13 cellular contexts compared by ENCODE assay signal in the genomic region with DNA sequence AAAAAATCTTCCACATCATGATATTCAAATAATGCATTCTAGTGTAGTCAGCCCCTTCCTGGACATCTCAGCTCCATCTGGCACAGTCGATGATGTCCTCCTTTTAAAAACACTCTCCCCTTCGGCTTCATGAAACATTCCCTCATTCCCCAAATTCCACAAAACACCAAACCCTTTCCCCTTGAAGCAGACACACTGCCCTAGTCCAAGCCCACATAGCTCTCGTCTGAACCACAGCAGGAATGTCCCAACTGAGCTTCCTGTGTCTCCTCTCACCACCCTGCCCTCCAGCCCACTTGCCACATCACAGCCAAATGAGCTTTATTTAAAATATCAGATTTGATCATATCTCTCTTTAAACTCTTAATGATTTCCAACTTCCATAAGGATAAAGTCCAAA.
DNase-seq lines count a peak whose midpoint lies in the region; ATAC-seq, FAIRE-seq and TF ChIP-seq lines count a peak whose summit lies in the region.
"Had no signal": no experiment of that assay in that cellular context is flagged by ENCODE, and none has a peak within 500 bp of the region (broad histone marks: within the 10 kb centered on the region; RNA-seq: fewer than 3 reads in every experiment).

No MANE protein-coding gene starts in this region.

- no peak overlapping the region for H2AFZ ChIP-seq in K562 (ENCODE audit: low read depth, low read length)

- in situ Hi-C loops in ACHN (cut with HindIII; ENCODE audit: low pct_ligation_motif_present, low pct_unique_long_range_greater_than_20kb, low sequenced_read_pairs) = no loop called here
- in situ Hi-C loops in K562 (cut with MboI) = no loop called here

- H3K4me3 Mint-ChIP-seq in activated CD8-positive, alpha-beta memory T cell treated with anti-CD3 and anti-CD28 coated beads, Interleukin-2, amount 10 ng/mL, durations not matched to agents 7 days and 5 days = no peak overlapping the region
- H3K4me3 Mint-ChIP-seq: CD8-positive, alpha-beta T cell had no signal

- intact Hi-C loops in K562 (cut with micrococcal nuclease) = no loop called here
- intact Hi-C loops in left lung (cut with DNase I) = no loop called here
- intact Hi-C loops in aorta (cut with DNase I) = loop anchor here in 1 of 2 donors (5.0 kb wide), 1 partner anchor 36 kb away; no protein-coding TSS in a partner anchor

- no peak overlapping the region for H3K27ac ChIP-seq in K562 (ENCODE audit: extremely low read depth, low read depth, low read length)
- peak overlapping the region in 1 of 2 donors; percentile 72 for H3K27ac ChIP-seq in left lung
- peak overlapping the region in 1 of 2 donors; percentile 8 for H3K27ac ChIP-seq in aorta (ENCODE audit: low read depth in 1 of 2, low read length in 2 of 2)

- H3K27ac Mint-ChIP-seq in activated CD8-positive, alpha-beta memory T cell treated with anti-CD3 and anti-CD28 coated beads, Interleukin-2, amount 10 ng/mL, durations not matched to agents 7 days and 5 days = no peak overlapping the region
- H3K27ac Mint-ChIP-seq: CD8-positive, alpha-beta T cell had no signal

- H3K9me1 ChIP-seq in K562 (ENCODE audit: control insufficient read depth, insufficient read depth, low read length) = no peaks in the 10 kb centered on the region

- POLR2A ChIA-PET in K562 (lab: Yijun Ruan, JAX) = no interaction called here

- no peak for TF ChIP-seq EP300 in K562 (IDR thresholded peaks at IDR 0.05; ENCODE audit: low read length)

- peak; percentile 6 for FAIRE-seq in K562 (lab: Jason Lieb, UNC)
- FAIRE-seq: TTC549 had no signal

- TF ChIP-seq RAD21 in K562 (CRISPR knock-in tag; conservative IDR thresholded peaks at IDR 0.05 in 1 of 2, IDR thresholded peaks at IDR 0.05 in 1 of 2) = no peak

- no peak for TF ChIP-seq POLR2A in K562 (conservative IDR thresholded peaks at IDR 0.05)

- H3K9ac ChIP-seq in K562 (ENCODE audit: insufficient read depth in 1 of 2, low read depth in 2 of 2, low read length in 2 of 2) = no peak overlapping the region

- no peaks in the 10 kb centered on the region for H3K36me3 ChIP-seq in K562 (ENCODE audit: control insufficient read depth, insufficient read depth, low read length)
- no peaks in the 10 kb centered on the region for H3K36me3 ChIP-seq in left lung
- no peaks in the 10 kb centered on the region for H3K36me3 ChIP-seq in aorta (ENCODE audit: control insufficient read depth in 1 of 2, insufficient read depth in 2 of 2, low read length in 1 of 2)

- H3K4me3 ChIP-seq in K562 (no peak overlapping the region), left lung (no peak overlapping the region), aorta (ENCODE audit: low read length in 2 of 2) (no peak overlapping the region)

- DNase-seq in ACHN (peak; percentile 9), HT1080 (ENCODE audit: low read depth) (peak; percentile 83), K562 (ENCODE audit: extremely low read depth in 1 of 4, low spot score in 3 of 4) (no peak), left lung (no peak), aorta (no peak), iPS-NIHi11 (ENCODE audit: low spot score) (no peak)
- no peak for DNase-seq in activated CD8-positive, alpha-beta memory T cell treated with anti-CD3 and anti-CD28 coated beads, Interleukin-2, amount 10 ng/mL, durations not matched to agents 7 days and 5 days
- DNase-seq: activated effector memory CD4-positive, alpha-beta T cell treated with anti-CD3 and anti-CD28 coated beads, Interleukin-2, amount 50 U/mL, for 16 hours; CD8-positive, alpha-beta T cell; erythroblast; NCI-H446 treated with DMSO at 0.1 percent for 48 hours had no signal

- no peaks in the 10 kb centered on the region for H4K20me1 ChIP-seq in K562 (replicated peaks; ENCODE audit: control insufficient read depth, insufficient read depth, low read length)

- TF ChIP-seq CTCF in K562 (IDR thresholded peaks at IDR 0.05 in 2 of 3, conservative IDR thresholded peaks at IDR 0.05 in 1 of 3; ENCODE audit: insufficient read depth in 2 of 3, low read depth in 1 of 3, low read length in 3 of 3) (no peak), left lung (IDR thresholded peaks at IDR 0.05) (no peak)

- no peak overlapping the region for H3K4me2 ChIP-seq in K562 (ENCODE audit: insufficient read depth, low read length)

- CTCF ChIA-PET in K562 (lab: Yijun Ruan, JAX; ENCODE audit: low intra/inter-chr PET ratio) = no interaction called here
- CTCF ChIA-PET in activated CD8-positive, alpha-beta memory T cell treated with anti-CD3 and anti-CD28 coated beads, Interleukin-2, amount 10 ng/mL, durations not matched to agents 7 days and 5 days (lab: Charles Lee) = no interaction called here

- no peak for ATAC-seq in K562
- ATAC-seq in left lung = peak; percentile 38
- ATAC-seq in activated CD8-positive, alpha-beta memory T cell treated with anti-CD3 and anti-CD28 coated beads, Interleukin-2, amount 10 ng/mL, durations not matched to agents 7 days and 5 days = no peak
- no peak for ATAC-seq in aorta (ENCODE audit: low FRiP score)
- ATAC-seq in HG03135 (IDR thresholded peaks at IDR 0.05; ENCODE audit: unreplicated experiment) = no peak
- ATAC-seq: CD8-positive, alpha-beta T cell had no signal

- peaks cover 59% of the 10 kb centered on the region for H3K4me1 Mint-ChIP-seq in activated CD8-positive, alpha-beta memory T cell treated with anti-CD3 and anti-CD28 coated beads, Interleukin-2, amount 10 ng/mL, durations not matched to agents 7 days and 5 days

- no TSS peak for BruUV-seq in K562 (replicated peaks; lab: Mats Ljungman, UMichigan)

- H3K4me1 ChIP-seq in K562 (replicated peaks in 1 of 2; ENCODE audit: control insufficient read depth in 2 of 2, insufficient read depth in 2 of 2, low read length in 2 of 2) (no peaks in the 10 kb centered on the region), left lung (peaks cover 27 to 79% of the 10 kb centered on the region in 2 donors), aorta (ENCODE audit: control insufficient read depth in 1 of 2, insufficient read depth in 2 of 2, low read length in 2 of 2) (peaks cover 8 to 12% of the 10 kb centered on the region in 2 donors)

- no peaks in the 10 kb centered on the region for H3K9me3 Mint-ChIP-seq in activated CD8-positive, alpha-beta memory T cell treated with anti-CD3 and anti-CD28 coated beads, Interleukin-2, amount 10 ng/mL, durations not matched to agents 7 days and 5 days (ENCODE audit: low read depth)
- H3K9me3 Mint-ChIP-seq: CD8-positive, alpha-beta T cell had no signal

- H3K79me2 ChIP-seq in K562 (ENCODE audit: control insufficient read depth, insufficient read depth, low read length) = no peaks in the 10 kb centered on the region

- no peaks in the 10 kb centered on the region for H3K27me3 Mint-ChIP-seq in activated CD8-positive, alpha-beta memory T cell treated with anti-CD3 and anti-CD28 coated beads, Interleukin-2, amount 10 ng/mL, durations not matched to agents 7 days and 5 days

- no peaks in the 10 kb centered on the region for H3K36me3 Mint-ChIP-seq in activated CD8-positive, alpha-beta memory T cell treated with anti-CD3 and anti-CD28 coated beads, Interleukin-2, amount 10 ng/mL, durations not matched to agents 7 days and 5 days
- H3K36me3 Mint-ChIP-seq: CD8-positive, alpha-beta T cell had no signal

- H3K9me3 ChIP-seq in K562 (replicated peaks; ENCODE audit: control insufficient read depth, insufficient read depth, low read depth, low read length) (no peaks in the 10 kb centered on the region), left lung (no peaks in the 10 kb centered on the region), aorta (ENCODE audit: control insufficient read depth, low read length) (no peaks in the 10 kb centered on the region)

- 3% methylated on average over 3 of the region's 3 CpGs for WGBS in K562 (ENCODE audit: insufficient coverage, low coverage, missing lambda C conversion rate)
- 4 to 7% methylated on average over 3 of the region's 3 CpGs for WGBS in aorta, 2 donors

- H3K27me3 ChIP-seq in K562 (ENCODE audit: control insufficient read depth in 2 of 2, insufficient read depth in 2 of 2, low read length in 2 of 2) = no peaks in the 10 kb centered on the region
- no peaks in the 10 kb centered on the region for H3K27me3 ChIP-seq in left lung
- H3K27me3 ChIP-seq in aorta (ENCODE audit: control insufficient read depth in 1 of 2, insufficient read depth in 2 of 2, low read length in 1 of 2) = no peaks in the 10 kb centered on the region

TF ChIP-seq in K562, 482 proteins besides CTCF, POLR2A, EP300 and RAD21 (continues in another document):
- TF ChIP-seq RFX5 (IDR thresholded peaks at IDR 0.05; ENCODE audit: low read depth, low read length) = no peak
- no peak for TF ChIP-seq SREBF2 (CRISPR knock-in tag; IDR thresholded peaks at IDR 0.05)
- TF ChIP-seq, protein P1, sequence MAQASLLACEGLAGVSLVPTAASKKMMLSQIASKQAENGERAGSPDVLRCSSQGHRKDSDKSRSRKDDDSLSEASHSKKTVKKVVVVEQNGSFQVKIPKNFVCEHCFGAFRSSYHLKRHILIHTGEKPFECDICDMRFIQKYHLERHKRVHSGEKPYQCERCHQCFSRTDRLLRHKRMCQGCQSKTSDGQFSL (CRISPR knock-in tag; IDR thresholded peaks at IDR 0.05) = no peak
- TF ChIP-seq, protein P1 (tag; IDR thresholded peaks at IDR 0.05) = no peak
- TF ChIP-seq, protein P2, sequence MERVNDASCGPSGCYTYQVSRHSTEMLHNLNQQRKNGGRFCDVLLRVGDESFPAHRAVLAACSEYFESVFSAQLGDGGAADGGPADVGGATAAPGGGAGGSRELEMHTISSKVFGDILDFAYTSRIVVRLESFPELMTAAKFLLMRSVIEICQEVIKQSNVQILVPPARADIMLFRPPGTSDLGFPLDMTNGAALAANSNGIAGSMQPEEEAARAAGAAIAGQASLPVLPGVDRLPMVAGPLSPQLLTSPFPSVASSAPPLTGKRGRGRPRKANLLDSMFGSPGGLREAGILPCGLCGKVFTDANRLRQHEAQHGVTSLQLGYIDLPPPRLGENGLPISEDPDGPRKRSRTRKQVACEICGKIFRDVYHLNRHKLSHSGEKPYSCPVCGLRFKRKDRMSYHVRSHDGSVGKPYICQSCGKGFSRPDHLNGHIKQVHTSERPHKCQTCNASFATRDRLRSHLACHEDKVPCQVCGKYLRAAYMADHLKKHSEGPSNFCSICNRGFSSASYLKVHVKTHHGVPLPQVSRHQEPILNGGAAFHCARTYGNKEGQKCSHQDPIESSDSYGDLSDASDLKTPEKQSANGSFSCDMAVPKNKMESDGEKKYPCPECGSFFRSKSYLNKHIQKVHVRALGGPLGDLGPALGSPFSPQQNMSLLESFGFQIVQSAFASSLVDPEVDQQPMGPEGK (CRISPR knock-in tag; IDR thresholded peaks at IDR 0.05; ENCODE audit: borderline replicate concordance) = no peak
- TF ChIP-seq ZNF274 (IDR thresholded peaks at IDR 0.05; ENCODE audit: borderline replicate concordance, low read depth, low read length) = no peak
- no peak for TF ChIP-seq ZNF589 (CRISPR knock-in tag; IDR thresholded peaks at IDR 0.05; ENCODE audit: low read depth)
- TF ChIP-seq ARID1B (IDR thresholded peaks at IDR 0.05) = no peak
- no peak for TF ChIP-seq KLF16 (IDR thresholded peaks at IDR 0.05)
- TF ChIP-seq EP400 (IDR thresholded peaks at IDR 0.05) = no peak
- no peak for TF ChIP-seq SIN3B (IDR thresholded peaks at IDR 0.05; ENCODE audit: low read depth)

Comparison
In these comparisons a context has a peak if more than half of its experiments do, and no peak if none do; other contexts are left out.
1. DNase-seq: peak in ACHN (single experiment) and HT1080 (single experiment); none in K562 (0 of 4), left lung (0 of 2), activated CD8-positive, alpha-beta memory T cell treated with anti-CD3 and anti-CD28 coated beads, Interleukin-2, amount 10 ng/mL, durations not matched to agents 7 days and 5 days (single experiment), aorta (0 of 2) and iPS-NIHi11 (single experiment).